In the genomic region with DNA sequence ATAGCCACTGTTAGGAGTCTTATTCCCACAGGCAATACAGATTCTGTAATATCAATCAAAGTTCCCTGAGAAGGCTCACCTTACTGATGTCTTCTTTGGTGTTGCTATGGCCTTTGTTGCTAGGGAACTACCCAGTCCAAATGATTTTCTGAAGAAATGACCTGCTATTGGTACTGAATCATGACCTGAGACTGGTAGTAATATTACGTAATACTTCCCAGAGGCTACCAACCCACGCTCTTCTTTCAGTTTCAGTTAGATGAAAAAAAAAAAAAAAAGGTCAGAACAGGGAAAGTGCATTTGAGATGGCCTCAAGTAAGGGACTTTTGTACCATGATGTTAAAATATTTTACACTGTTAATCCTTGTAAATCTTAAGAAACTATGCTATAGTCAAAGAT, we compare ENCODE assay signal across 9 cellular contexts.
DNase-seq lines count a peak whose midpoint lies in the region; ATAC-seq, FAIRE-seq and TF ChIP-seq lines count a peak whose summit lies in the region.
"Had no signal": no experiment of that assay in that cellular context is flagged by ENCODE, and none has a peak within 500 bp of the region (broad histone marks: within the 10 kb centered on the region; RNA-seq: fewer than 3 reads in every experiment).

No MANE protein-coding gene starts in this region.

- H3K27ac ChIP-seq in body of pancreas, result no peak overlapping the region
- H3K27ac ChIP-seq: parathyroid adenoma had no signal

- no peak for TF ChIP-seq CTCF in bronchial epithelial cell (IDR thresholded peaks at IDR 0.05; ENCODE audit: insufficient read depth, low read length, severe bottlenecking)
- TF ChIP-seq CTCF in body of pancreas (IDR thresholded peaks at IDR 0.05), result no peak
- no peak for TF ChIP-seq CTCF in foreskin fibroblast (IDR thresholded peaks at IDR 0.05; ENCODE audit: low read depth, low read length)

- FAIRE-seq in bronchial epithelial cell (lab: Jason Lieb, UNC), result no peak

- intact Hi-C loops in body of pancreas (cut with DNase I) (no loop called here), posterior cingulate gyrus (cut with DNase I) (no loop called here)

- no peak for TF ChIP-seq POLR2A in body of pancreas (IDR thresholded peaks at IDR 0.05)

- no peaks in the 10 kb centered on the region for H3K4me1 ChIP-seq in body of pancreas
- H3K4me1 ChIP-seq: parathyroid adenoma had no signal

- H3K36me3 ChIP-seq in bronchial epithelial cell (ENCODE audit: control insufficient read depth, insufficient read depth, low read length) (no peaks in the 10 kb centered on the region), body of pancreas (replicated peaks in 1 of 2; ENCODE audit: insufficient read depth in 1 of 2, low read depth in 2 of 2) (no peaks in the 10 kb centered on the region)

- DNase-seq in A172 (ENCODE audit: low spot score) (peak; percentile 16), bronchial epithelial cell (ENCODE audit: low read depth) (peak; percentile 12), body of pancreas (no peak), posterior cingulate gyrus (no peak), foreskin fibroblast (no peak)

- H3K9me3 ChIP-seq in body of pancreas, result no peaks in the 10 kb centered on the region

- no peaks in the 10 kb centered on the region for H3K27me3 ChIP-seq in bronchial epithelial cell (ENCODE audit: control insufficient read depth, insufficient read depth, low read length)
- H3K27me3 ChIP-seq in body of pancreas, result no peaks in the 10 kb centered on the region

- ATAC-seq in GM19025 (IDR thresholded peaks at IDR 0.05; ENCODE audit: low read depth, unreplicated experiment), result peak; percentile 69
- peak; percentile 82 for ATAC-seq in HG03354 (IDR thresholded peaks at IDR 0.05; ENCODE audit: poor library complexity, severe bottlenecking, unreplicated experiment)
- ATAC-seq in GM21515 (IDR thresholded peaks at IDR 0.05; ENCODE audit: unreplicated experiment), result no peak
- no peak for ATAC-seq in body of pancreas

- no peak overlapping the region for H3K4me3 ChIP-seq in bronchial epithelial cell (ENCODE audit: low read depth, low read length)
- no peak overlapping the region for H3K4me3 ChIP-seq in body of pancreas
- H3K4me3 ChIP-seq in foreskin fibroblast (ENCODE audit: low read depth in 1 of 2, low read length in 2 of 2), result no peak overlapping the region

- 82 to 91% methylated on average over 2 of the region's 2 CpGs for WGBS in body of pancreas, 2 donors

Comparison
In these comparisons a context has a peak if more than half of its experiments do, and no peak if none do; other contexts are left out.
1. DNase-seq: peak in A172 (single experiment) and bronchial epithelial cell (single experiment); none in body of pancreas (0 of 4), posterior cingulate gyrus (0 of 10) and foreskin fibroblast (0 of 2).
2. ATAC-seq: peak in GM19025 (single experiment) and HG03354 (single experiment); none in GM21515 (single experiment) and body of pancreas (single experiment).